22 cellular contexts compared by ENCODE assay signal in genomic region chr2:65344182-65344581, GRCh38.
"Had no signal": no experiment of that assay in that cellular context is flagged by ENCODE, and none has a peak within 500 bp of the region (broad histone marks: within the 10 kb centered on the region; RNA-seq: fewer than 3 reads in every experiment).

No MANE protein-coding gene starts in this region.

- H3K36me3 Mint-ChIP-seq: activated CD4-positive, alpha-beta memory T cell treated with anti-CD3 and anti-CD28 coated beads for 36 hours; activated naive CD4-positive, alpha-beta T cell treated with anti-CD3 and anti-CD28 coated beads, Interleukin-2, amount 50 U/mL, for 72 hours had no signal

- H3K4me1 ChIP-seq: body of pancreas had no signal

- H3K27ac Mint-ChIP-seq: activated CD4-positive, alpha-beta memory T cell treated with anti-CD3 and anti-CD28 coated beads for 36 hours; activated CD4-positive, alpha-beta T cell treated with anti-CD3 and anti-CD28 coated beads, Interleukin-2, amount 10 ng/mL, durations not matched to agents 24 days and 14 days; activated naive CD4-positive, alpha-beta T cell treated with anti-CD3 and anti-CD28 coated beads, Interleukin-2, amount 50 U/mL, for 72 hours; activated naive CD8-positive, alpha-beta T cell treated with anti-CD3 and anti-CD28 coated beads, Interleukin-2, amount 50 U/mL, for 24 hours; T-helper 1 cell treated with Interleukin-12 subunit alpha and Interleukin-12 subunit beta and Interleukin-4 antibody, amounts not matched to agents 30 μg/mL and 1 μg/mL, for 36 hours had no signal

- ATAC-seq: activated naive CD8-positive, alpha-beta T cell treated with anti-CD3 and anti-CD28 coated beads, Interleukin-2, amount 50 U/mL, for 24 hours; activated T-cell treated with anti-CD3 and anti-CD28 coated beads, Interleukin-2, amount 50 U/mL, for 4 hours; body of pancreas; PC-3 had no signal

- H3K4me3 ChIP-seq: ascending aorta, body of pancreas, MG63 had no signal

- DNase-seq: activated CD4-positive, alpha-beta memory T cell treated with anti-CD3 and anti-CD28 coated beads for 36 hours; activated CD4-positive, alpha-beta T cell treated with anti-CD3 and anti-CD28 coated beads, Interleukin-2, amount 10 ng/mL, durations not matched to agents 24 days and 14 days; activated CD4-positive, CD25-positive, alpha-beta regulatory T cell treated with anti-CD3 and anti-CD28 coated beads, Interleukin-2, amount 50 U/mL, for 72 hours; activated CD8-positive, alpha-beta memory T cell treated with anti-CD3 and anti-CD28 coated beads for 24 hours; activated effector memory CD4-positive, alpha-beta T cell treated with anti-CD3 and anti-CD28 coated beads, Interleukin-2, amount 50 U/mL, for 16 hours; activated naive CD4-positive, alpha-beta T cell treated with Interleukin-2 at 50 U/mL for 16 hours; activated naive CD8-positive, alpha-beta T cell treated with anti-CD3 and anti-CD28 coated beads, Interleukin-2, amount 50 U/mL, for 24 hours; activated T-cell treated with anti-CD3 and anti-CD28 coated beads, Interleukin-2, amount 50 U/mL, for 4 hours; amniotic stem cell; body of pancreas; central memory CD4-positive, alpha-beta T cell; MG63; NCI-H1092 treated with DMSO at 0.1 percent for 48 hours; NCI-H1417 treated with DMSO at 0.1 percent for 48 hours; NCI-H1694; NCI-H2029 treated with DMSO at 0.1 percent for 48 hours; NCI-H524; PC-3; SHP77 had no signal

- H3K27me3 Mint-ChIP-seq: activated CD4-positive, alpha-beta memory T cell treated with anti-CD3 and anti-CD28 coated beads for 36 hours; activated CD4-positive, alpha-beta T cell treated with anti-CD3 and anti-CD28 coated beads, Interleukin-2, amount 10 ng/mL, durations not matched to agents 24 days and 14 days had no signal

- H3K9me3 ChIP-seq: ascending aorta, body of pancreas, MG63 had no signal

- H3K4me3 Mint-ChIP-seq: activated CD4-positive, alpha-beta memory T cell treated with anti-CD3 and anti-CD28 coated beads for 36 hours; activated CD4-positive, alpha-beta T cell treated with anti-CD3 and anti-CD28 coated beads, Interleukin-2, amount 10 ng/mL, durations not matched to agents 24 days and 14 days; activated naive CD8-positive, alpha-beta T cell treated with anti-CD3 and anti-CD28 coated beads, Interleukin-2, amount 50 U/mL, for 24 hours; activated T-cell treated with anti-CD3 and anti-CD28 coated beads, Interleukin-2, amount 50 U/mL, for 4 hours; T-helper 1 cell treated with Interleukin-12 subunit alpha and Interleukin-12 subunit beta and Interleukin-4 antibody, amounts not matched to agents 30 μg/mL and 1 μg/mL, for 36 hours had no signal

- H3K9me3 Mint-ChIP-seq: activated CD4-positive, alpha-beta memory T cell treated with anti-CD3 and anti-CD28 coated beads for 36 hours; activated naive CD8-positive, alpha-beta T cell treated with anti-CD3 and anti-CD28 coated beads, Interleukin-2, amount 50 U/mL, for 24 hours; activated T-cell treated with anti-CD3 and anti-CD28 coated beads, Interleukin-2, amount 50 U/mL, for 4 hours; T-helper 1 cell treated with Interleukin-12 subunit alpha and Interleukin-12 subunit beta and Interleukin-4 antibody, amounts not matched to agents 30 μg/mL and 1 μg/mL, for 36 hours had no signal

- H3K36me3 ChIP-seq: ascending aorta had no signal
